Comparison of ENCODE assay signal across 8 cellular contexts in genomic region chr2:19990416-19990728, GRCh38. TPM values are rescaled to one million over a fixed set of nuclear protein-coding genes. Genes with fewer than 3 reads are reported as not detected.
DNase-seq lines count a peak whose midpoint lies in the region; ATAC-seq and TF ChIP-seq lines count a peak whose summit lies in the region.

No MANE protein-coding gene starts in this region.

- H3K27me3 Mint-ChIP-seq in activated naive CD8-positive, alpha-beta T cell treated with anti-CD3 and anti-CD28 coated beads for 36 hours = peaks cover 18% of the 10 kb centered on the region
- H3K27me3 Mint-ChIP-seq in immature natural killer cell (ENCODE audit: low read depth in 3 of 3) = peaks cover 14 to 23% (median 20%) of the 10 kb centered on the region in 3 donors
- peaks cover 13 to 21% of the 10 kb centered on the region in 2 donors for H3K27me3 Mint-ChIP-seq in stimulated activated naive B cell treated with anti-CD40 and anti-IgM and Interleukin-4, amounts not matched to agents 10 μg/mL and 1 μg/mL and 100 μg/mL, for 72 hours

- peak overlapping the region; percentile 82 for H3K27ac Mint-ChIP-seq in activated naive CD8-positive, alpha-beta T cell treated with anti-CD3 and anti-CD28 coated beads for 36 hours
- H3K27ac Mint-ChIP-seq in immature natural killer cell = peak overlapping the region; percentile 88 to 95 (median 92)
- H3K27ac Mint-ChIP-seq in stimulated activated naive B cell treated with anti-CD40 and anti-IgM and Interleukin-4, amounts not matched to agents 10 μg/mL and 1 μg/mL and 100 μg/mL, for 72 hours = peak overlapping the region; percentile 92

- H3K27ac ChIP-seq in HL-60 (replicated peaks) = peak overlapping the region; percentile 59; the same call in 1 of the 2 replicates

- H3K27me3 ChIP-seq in HL-60 (ENCODE audit: insufficient read depth, poor library complexity, severe bottlenecking) = peaks cover 7% of the 10 kb centered on the region

- no peak for DNase-seq in HL-60 (ENCODE audit: low read depth in 1 of 2, low spot score in 1 of 2)
- DNase-seq in activated naive CD8-positive, alpha-beta T cell treated with anti-CD3 and anti-CD28 coated beads for 36 hours = no peak
- DNase-seq in immature natural killer cell = no peak
- no peak for DNase-seq in stimulated activated naive B cell treated with anti-CD40 and anti-IgM and Interleukin-4, amounts not matched to agents 10 μg/mL and 1 μg/mL and 100 μg/mL, for 72 hours
- no peak for DNase-seq in SIG-M5 treated with dmso at 0.1 percent for 504 hours (lab: John Stamatoyannopoulos, UW; ENCODE audit: unreplicated experiment)
- DNase-seq in AG08396 (ENCODE audit: low spot score) = no peak
- no peak for DNase-seq in activated CD4-positive, alpha-beta T cell treated with anti-CD3 and anti-CD28 coated beads, Interleukin-2, amount 50 U/mL, for 48 hours

- peak overlapping the region; percentile 92 for H3K4me3 Mint-ChIP-seq in activated naive CD8-positive, alpha-beta T cell treated with anti-CD3 and anti-CD28 coated beads for 36 hours
- H3K4me3 Mint-ChIP-seq in immature natural killer cell = peak overlapping the region; percentile 91 to 94 (median 92)
- H3K4me3 Mint-ChIP-seq in stimulated activated naive B cell treated with anti-CD40 and anti-IgM and Interleukin-4, amounts not matched to agents 10 μg/mL and 1 μg/mL and 100 μg/mL, for 72 hours = peak overlapping the region; percentile 91 to 97

- peaks cover 20% of the 10 kb centered on the region for H3K36me3 Mint-ChIP-seq in activated naive CD8-positive, alpha-beta T cell treated with anti-CD3 and anti-CD28 coated beads for 36 hours
- H3K36me3 Mint-ChIP-seq in immature natural killer cell = no peaks in the 10 kb centered on the region
- H3K36me3 Mint-ChIP-seq in stimulated activated naive B cell treated with anti-CD40 and anti-IgM and Interleukin-4, amounts not matched to agents 10 μg/mL and 1 μg/mL and 100 μg/mL, for 72 hours = peaks cover 7 to 11% of the 10 kb centered on the region in 2 donors

- ATAC-seq in stimulated activated naive B cell treated with anti-CD40 and anti-IgM and Interleukin-4, amounts not matched to agents 10 μg/mL and 1 μg/mL and 100 μg/mL, for 72 hours (replicated peaks) = no peak
- ATAC-seq in HG03139 (IDR thresholded peaks at IDR 0.05; ENCODE audit: unreplicated experiment) = no peak

- H3K9me3 Mint-ChIP-seq in activated naive CD8-positive, alpha-beta T cell treated with anti-CD3 and anti-CD28 coated beads for 36 hours = no peaks in the 10 kb centered on the region
- no peaks in the 10 kb centered on the region for H3K9me3 Mint-ChIP-seq in immature natural killer cell
- no peaks in the 10 kb centered on the region for H3K9me3 Mint-ChIP-seq in stimulated activated naive B cell treated with anti-CD40 and anti-IgM and Interleukin-4, amounts not matched to agents 10 μg/mL and 1 μg/mL and 100 μg/mL, for 72 hours

- no peak for TF ChIP-seq CTCF in HL-60 (IDR thresholded peaks at IDR 0.05; ENCODE audit: insufficient read depth, low read length)

- peak overlapping the region; percentile 99 for H3K4me3 ChIP-seq in HL-60 (replicated peaks; ENCODE audit: insufficient read depth, low read length)

- H3K4me1 Mint-ChIP-seq in activated naive CD8-positive, alpha-beta T cell treated with anti-CD3 and anti-CD28 coated beads for 36 hours = peaks cover 24% of the 10 kb centered on the region
- peaks cover 27 to 35% of the 10 kb centered on the region in 2 donors for H3K4me1 Mint-ChIP-seq in immature natural killer cell
- peaks cover 18 to 21% of the 10 kb centered on the region in 2 donors for H3K4me1 Mint-ChIP-seq in stimulated activated naive B cell treated with anti-CD40 and anti-IgM and Interleukin-4, amounts not matched to agents 10 μg/mL and 1 μg/mL and 100 μg/mL, for 72 hours

RNA-seq across cellular contexts. Expression of gene WDR35, which starts 0.5 kb away (rescaled TPM):
- total RNA-seq in activated naive CD8-positive, alpha-beta T cell treated with anti-CD3 and anti-CD28 coated beads for 36 hours = 10 to 100 TPM; 10.1 to 10.2 TPM
- 1 to 10 TPM; 2.3 to 2.7 (median 2.4) TPM for polyA plus RNA-seq in immature natural killer cell

RNA-seq across cellular contexts. Expression of gene MATN3, which starts 22.1 kb away (rescaled TPM):
- not detected for total RNA-seq in activated naive CD8-positive, alpha-beta T cell treated with anti-CD3 and anti-CD28 coated beads for 36 hours
- not detected for polyA plus RNA-seq in immature natural killer cell
